ENCODE assay signal across 1 cellular context in the genomic region with DNA sequence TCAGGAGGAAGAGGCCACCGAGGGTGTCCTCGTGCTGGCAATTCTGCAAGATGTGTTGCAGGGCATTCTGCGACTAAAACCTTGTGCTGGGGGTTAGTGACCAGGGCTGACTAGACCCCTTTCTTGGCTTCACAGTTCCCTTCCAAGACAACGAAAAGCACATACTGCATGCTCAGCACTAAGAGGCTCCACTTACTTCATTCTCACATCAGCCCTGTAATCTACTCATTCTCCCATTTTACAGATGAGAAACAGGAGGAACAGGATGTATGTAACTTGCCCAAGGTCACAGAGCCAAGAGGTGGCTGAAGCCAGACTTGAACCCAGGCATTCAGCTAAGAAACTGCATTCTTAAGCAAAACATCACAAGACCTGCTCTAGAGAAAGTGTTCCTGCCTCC.
TF ChIP-seq lines count a peak whose summit lies in the region.

No MANE protein-coding gene starts in this region.

TF ChIP-seq in GM12878, 131 proteins besides CTCF, POLR2A, EP300 and RAD21:
- TF ChIP-seq, protein P1, sequence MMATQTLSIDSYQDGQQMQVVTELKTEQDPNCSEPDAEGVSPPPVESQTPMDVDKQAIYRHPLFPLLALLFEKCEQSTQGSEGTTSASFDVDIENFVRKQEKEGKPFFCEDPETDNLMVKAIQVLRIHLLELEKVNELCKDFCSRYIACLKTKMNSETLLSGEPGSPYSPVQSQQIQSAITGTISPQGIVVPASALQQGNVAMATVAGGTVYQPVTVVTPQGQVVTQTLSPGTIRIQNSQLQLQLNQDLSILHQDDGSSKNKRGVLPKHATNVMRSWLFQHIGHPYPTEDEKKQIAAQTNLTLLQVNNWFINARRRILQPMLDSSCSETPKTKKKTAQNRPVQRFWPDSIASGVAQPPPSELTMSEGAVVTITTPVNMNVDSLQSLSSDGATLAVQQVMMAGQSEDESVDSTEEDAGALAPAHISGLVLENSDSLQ (IDR thresholded peaks at IDR 0.05): no peak
- TF ChIP-seq NR2C2 (IDR thresholded peaks at IDR 0.05; ENCODE audit: borderline replicate concordance, control insufficient read depth, insufficient read length, low read depth) (no peak), ZSCAN29 (IDR thresholded peaks at IDR 0.05) (no peak)
TF ChIP-seq in GM12878: peak in this region for 0.
